Comparison of ENCODE assay signal across 22 cellular contexts in the genomic region with DNA sequence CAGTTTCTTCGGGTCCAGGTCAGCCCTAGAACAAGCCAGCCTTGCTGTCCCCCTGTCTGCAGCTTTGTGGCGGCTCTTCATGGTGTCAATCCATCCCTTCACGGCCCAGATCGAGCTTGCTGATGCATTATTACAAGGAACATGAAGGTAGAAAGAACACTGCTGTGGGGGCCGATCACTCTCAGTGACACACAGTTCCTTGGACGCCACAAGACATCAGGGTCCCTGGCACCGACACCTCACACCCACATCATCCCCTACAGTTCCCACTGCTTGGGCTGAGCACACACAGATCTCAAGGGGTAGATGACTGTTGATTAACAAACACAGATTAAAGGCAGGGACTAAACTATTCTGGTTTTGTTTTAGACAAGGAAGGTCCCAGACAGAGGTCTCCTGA.
"Had no signal": no experiment of that assay in that cellular context is flagged by ENCODE, and none has a peak within 500 bp of the region (broad histone marks: within the 10 kb centered on the region; RNA-seq: fewer than 3 reads in every experiment).

No MANE protein-coding gene starts in this region.

- ATAC-seq: natural killer cell, right cardiac atrium, T-helper 17 cell had no signal

- H3K9me3 ChIP-seq: left ventricle myocardium inferior, neutrophil, ovary, stomach, suprapubic skin, tibial nerve had no signal

- H3K9me3 Mint-ChIP-seq: activated B cell treated with CpG ODN at 0.5 μM for 24 hours; activated CD4-positive, alpha-beta memory T cell treated with anti-CD3 and anti-CD28 coated beads for 36 hours; activated naive CD8-positive, alpha-beta T cell treated with anti-CD3 and anti-CD28 coated beads for 36 hours; mesothelial cell of epicardium; natural killer cell had no signal

- H3K27ac ChIP-seq: left ventricle myocardium inferior, neutrophil, ovary, stomach, suprapubic skin, tibial nerve had no signal

- H3K36me3 ChIP-seq: ovary had no signal

- FAIRE-seq: frontal cortex, urothelium cell line had no signal

- H3K4me3 Mint-ChIP-seq: activated B cell treated with CpG ODN at 0.5 μM for 24 hours; activated CD4-positive, alpha-beta memory T cell treated with anti-CD3 and anti-CD28 coated beads for 36 hours; activated naive CD8-positive, alpha-beta T cell treated with anti-CD3 and anti-CD28 coated beads for 36 hours; mesothelial cell of epicardium; natural killer cell; T-helper 17 cell had no signal

- H3K36me3 Mint-ChIP-seq: natural killer cell had no signal

- H3K4me1 Mint-ChIP-seq: activated B cell treated with CpG ODN at 0.5 μM for 24 hours, mesothelial cell of epicardium had no signal

- DNase-seq: activated B cell treated with CpG ODN at 0.5 μM for 24 hours; activated CD4-positive, alpha-beta memory T cell treated with anti-CD3 and anti-CD28 coated beads for 36 hours; activated CD4-positive, alpha-beta T cell treated with anti-CD3 and anti-CD28 coated beads for 4 hours; activated naive CD4-positive, alpha-beta T cell treated with Interleukin-2 at 50 U/mL for 16 hours; activated naive CD8-positive, alpha-beta T cell treated with anti-CD3 and anti-CD28 coated beads for 36 hours; amniotic stem cell; effector CD4-positive, alpha-beta T cell; glutamatergic neuron; hippocampal formation; left ventricle myocardium inferior; natural killer cell; ovary; right cardiac atrium; stimulated activated CD4-positive, alpha-beta T cell treated with anti-CD3 and anti-CD28 coated beads, Interleukin-1b, Interleukin-23, amount 100 ng/mL, for 48 hours; stomach; T-helper 17 cell had no signal

- H3K4me1 ChIP-seq: suprapubic skin, tibial nerve had no signal

- H3K27ac Mint-ChIP-seq: activated B cell treated with CpG ODN at 0.5 μM for 24 hours; activated CD4-positive, alpha-beta memory T cell treated with anti-CD3 and anti-CD28 coated beads for 36 hours; activated naive CD8-positive, alpha-beta T cell treated with anti-CD3 and anti-CD28 coated beads for 36 hours; mesothelial cell of epicardium had no signal

- H3K27me3 Mint-ChIP-seq: activated B cell treated with CpG ODN at 0.5 μM for 24 hours; activated CD4-positive, alpha-beta memory T cell treated with anti-CD3 and anti-CD28 coated beads for 36 hours; activated naive CD8-positive, alpha-beta T cell treated with anti-CD3 and anti-CD28 coated beads for 36 hours; T-helper 17 cell had no signal

- H3K27me3 ChIP-seq: neutrophil, ovary, stomach, suprapubic skin, tibial nerve had no signal

- H3K4me3 ChIP-seq: left ventricle myocardium inferior, ovary, stomach, suprapubic skin, tibial nerve had no signal
